2 cellular contexts compared by ENCODE assay signal in the genomic region with DNA sequence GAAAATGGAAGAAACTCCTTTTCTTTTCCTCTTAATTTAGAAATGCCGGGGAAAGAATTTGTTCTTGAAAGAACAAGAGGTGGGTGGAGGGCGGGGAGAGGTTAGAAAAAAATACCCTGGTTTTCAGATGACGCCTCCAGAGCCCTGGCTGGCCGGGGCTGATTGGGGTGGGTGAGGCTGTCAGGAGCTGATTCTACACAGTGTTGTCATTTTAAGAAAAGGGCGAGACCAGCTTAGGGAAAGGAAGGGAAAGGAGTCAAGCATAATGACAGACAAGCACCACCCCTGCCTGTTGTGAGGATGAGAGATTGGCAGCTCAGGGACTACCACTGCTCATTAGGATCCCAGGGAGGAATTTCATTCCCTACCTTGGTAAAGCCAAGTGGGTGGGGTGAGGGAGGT.
TF ChIP-seq lines count a peak whose summit lies in the region.

No MANE protein-coding gene starts in this region.

TF ChIP-seq in liver, 16 proteins besides CTCF, POLR2A, EP300 and RAD21:
- TF ChIP-seq NR2F2 (IDR thresholded peaks at IDR 0.05) (peak; percentile 19), TAF1 (conservative IDR thresholded peaks at IDR 0.05) (no peak)
TF ChIP-seq in liver: peak in this region for 1.

TF ChIP-seq in HepG2, 621 proteins besides CTCF, POLR2A, EP300 and RAD21:
- TF ChIP-seq BHLHE40 (IDR thresholded peaks at IDR 0.05; ENCODE audit: low read length), result no peak
- TF ChIP-seq, protein P1, sequence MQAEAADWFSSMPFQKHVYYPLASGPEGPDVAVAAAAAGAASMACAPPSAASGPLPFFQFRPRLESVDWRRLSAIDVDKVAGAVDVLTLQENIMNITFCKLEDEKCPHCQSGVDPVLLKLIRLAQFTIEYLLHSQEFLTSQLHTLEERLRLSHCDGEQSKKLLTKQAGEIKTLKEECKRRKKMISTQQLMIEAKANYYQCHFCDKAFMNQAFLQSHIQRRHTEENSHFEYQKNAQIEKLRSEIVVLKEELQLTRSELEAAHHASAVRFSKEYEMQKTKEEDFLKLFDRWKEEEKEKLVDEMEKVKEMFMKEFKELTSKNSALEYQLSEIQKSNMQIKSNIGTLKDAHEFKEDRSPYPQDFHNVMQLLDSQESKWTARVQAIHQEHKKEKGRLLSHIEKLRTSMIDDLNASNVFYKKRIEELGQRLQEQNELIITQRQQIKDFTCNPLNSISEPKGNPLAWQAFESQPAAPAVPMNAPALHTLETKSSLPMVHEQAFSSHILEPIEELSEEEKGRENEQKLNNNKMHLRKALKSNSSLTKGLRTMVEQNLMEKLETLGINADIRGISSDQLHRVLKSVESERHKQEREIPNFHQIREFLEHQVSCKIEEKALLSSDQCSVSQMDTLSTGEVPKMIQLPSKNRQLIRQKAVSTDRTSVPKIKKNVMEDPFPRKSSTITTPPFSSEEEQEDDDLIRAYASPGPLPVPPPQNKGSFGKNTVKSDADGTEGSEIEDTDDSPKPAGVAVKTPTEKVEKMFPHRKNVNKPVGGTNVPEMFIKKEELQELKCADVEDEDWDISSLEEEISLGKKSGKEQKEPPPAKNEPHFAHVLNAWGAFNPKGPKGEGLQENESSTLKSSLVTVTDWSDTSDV (CRISPR knock-in tag; IDR thresholded peaks at IDR 0.05), result no peak
- no peak for TF ChIP-seq ZNF292 (CRISPR knock-in tag; IDR thresholded peaks at IDR 0.05; ENCODE audit: borderline replicate concordance, low read depth)
- no peak for TF ChIP-seq ZBTB33 (CRISPR knock-in tag; IDR thresholded peaks at IDR 0.05)
- TF ChIP-seq ZNF761 (CRISPR knock-in tag; conservative IDR thresholded peaks at IDR 0.05), result no peak
- TF ChIP-seq RARA (CRISPR knock-in tag; IDR thresholded peaks at IDR 0.05), result no peak
- TF ChIP-seq ZKSCAN5 (CRISPR knock-in tag; IDR thresholded peaks at IDR 0.05), result no peak
- no peak for TF ChIP-seq ZFP90 (CRISPR knock-in tag; IDR thresholded peaks at IDR 0.05; ENCODE audit: borderline replicate concordance)
- TF ChIP-seq ZFY (CRISPR knock-in tag; IDR thresholded peaks at IDR 0.05), result no peak
- no peak for TF ChIP-seq BRCA1 (CRISPR knock-in tag; IDR thresholded peaks at IDR 0.05)
- TF ChIP-seq ZSCAN30 (CRISPR knock-in tag; IDR thresholded peaks at IDR 0.05), result no peak
- TF ChIP-seq KMT2B (CRISPR knock-in tag; IDR thresholded peaks at IDR 0.05), result no peak
